Comparison of ENCODE assay signal across 10 cellular contexts in the genomic region with DNA sequence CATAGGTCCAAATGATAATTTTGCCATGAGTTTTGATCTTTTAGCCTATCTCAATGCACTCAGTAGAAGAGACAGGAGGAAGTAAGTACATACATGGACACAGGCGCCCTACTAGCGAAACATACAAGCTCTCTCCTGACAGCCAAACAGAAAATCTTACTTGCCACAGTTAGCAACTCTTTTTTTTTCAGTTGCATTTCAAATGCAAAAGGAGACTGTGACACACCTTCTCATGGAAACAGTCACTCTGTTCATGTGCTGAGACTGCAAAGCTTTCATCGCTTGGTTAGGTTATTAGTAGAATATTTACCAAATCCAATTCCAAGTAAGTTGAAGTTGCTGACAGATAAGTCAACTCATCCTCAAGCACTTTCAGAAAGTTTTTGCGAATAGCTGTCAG.
DNase-seq lines count a peak whose midpoint lies in the region; ATAC-seq, FAIRE-seq and TF ChIP-seq lines count a peak whose summit lies in the region.
"Had no signal": no experiment of that assay in that cellular context is flagged by ENCODE, and none has a peak within 500 bp of the region (broad histone marks: within the 10 kb centered on the region; RNA-seq: fewer than 3 reads in every experiment).

No MANE protein-coding gene starts in this region.

- 0 out of 2 replicates have a peak overlapping the region, but pooled peaks have one; percentile 22 for H3K4me2 ChIP-seq in OCI-LY7 (ENCODE audit: low read length)

- H3K9me3 ChIP-seq in OCI-LY7 (ENCODE audit: low read length) (no peaks in the 10 kb centered on the region), small intestine (ENCODE audit: control insufficient read depth, low read depth) (no peaks in the 10 kb centered on the region)

- WGBS in small intestine, 3 donors, result 77 to 88% (median 80%) methylated on average over 4 of the region's 4 CpGs

- H3K27ac ChIP-seq in OCI-LY7 (ENCODE audit: low read depth, low read length, poor library complexity, severe bottlenecking) (no peak overlapping the region), small intestine (ENCODE audit: low read depth in 1 of 2, low read length in 1 of 2) (no peak overlapping the region), coronary artery (no peak overlapping the region)

- peaks cover 8% of the 10 kb centered on the region; the same call in 1 of the 2 replicates for H4K20me1 ChIP-seq in OCI-LY7 (ENCODE audit: insufficient read depth, low read length)

- 0 out of 2 replicates have a peak, but pooled peaks cover 3% of the 10 kb centered on the region for H3K36me3 ChIP-seq in OCI-LY7 (ENCODE audit: insufficient read depth, low read length)
- no peaks in the 10 kb centered on the region for H3K36me3 ChIP-seq in small intestine (ENCODE audit: control insufficient read depth in 2 of 2, insufficient read depth in 2 of 2, low read length in 2 of 2)

- FAIRE-seq in small intestine (lab: Jason Lieb, UNC), result no peak
- FAIRE-seq: endometrium had no signal

- no peak for TF ChIP-seq CTCF in OCI-LY7 (conservative IDR thresholded peaks at IDR 0.05; ENCODE audit: low read length)
- TF ChIP-seq CTCF in coronary artery (IDR thresholded peaks at IDR 0.05), result no peak

- intact Hi-C loops in OCI-LY7 (cut with micrococcal nuclease; ENCODE audit: unreplicated experiment), result no loop called here

- CTCF ChIA-PET in OCI-LY7 (lab: Charles Lee; ENCODE audit: unreplicated experiment), result no interaction called here

- ATAC-seq in HG02763 (IDR thresholded peaks at IDR 0.05; ENCODE audit: unreplicated experiment), result peak; percentile 14
- ATAC-seq in stimulated activated memory B cell treated with anti-CD40 and anti-IgM and Interleukin-4, amounts not matched to agents 10 μg/mL and 1 μg/mL and 100 μg/mL, for 72 hours, result peak; percentile 74

- H3K36me3 Mint-ChIP-seq in activated T-cell treated with anti-CD3 and anti-CD28 coated beads, Interleukin-2, amount 50 U/mL, for 24 hours (ENCODE audit: low read depth), result peaks cover 17% of the 10 kb centered on the region
- no peaks in the 10 kb centered on the region for H3K36me3 Mint-ChIP-seq in stimulated activated memory B cell treated with anti-CD40 and anti-IgM and Interleukin-4, amounts not matched to agents 10 μg/mL and 1 μg/mL and 100 μg/mL, for 72 hours

- peak overlapping the region; percentile 99 for H3K27ac Mint-ChIP-seq in activated T-cell treated with anti-CD3 and anti-CD28 coated beads, Interleukin-2, amount 50 U/mL, for 24 hours
- H3K27ac Mint-ChIP-seq in stimulated activated memory B cell treated with anti-CD40 and anti-IgM and Interleukin-4, amounts not matched to agents 10 μg/mL and 1 μg/mL and 100 μg/mL, for 72 hours, result peak overlapping the region; percentile 93

- no TSS peak for BruUV-seq in OCI-LY7 (replicated peaks; lab: Mats Ljungman, UMichigan)

- H3K9me2 ChIP-seq in OCI-LY7 (ENCODE audit: insufficient read depth, low read length), result no peaks in the 10 kb centered on the region

- no peaks in the 10 kb centered on the region for H3K9me3 Mint-ChIP-seq in activated T-cell treated with anti-CD3 and anti-CD28 coated beads, Interleukin-2, amount 50 U/mL, for 24 hours
- H3K9me3 Mint-ChIP-seq in stimulated activated memory B cell treated with anti-CD40 and anti-IgM and Interleukin-4, amounts not matched to agents 10 μg/mL and 1 μg/mL and 100 μg/mL, for 72 hours, result no peaks in the 10 kb centered on the region

- no peak overlapping the region for H3K4me3 ChIP-seq in OCI-LY7 (ENCODE audit: low read depth, low read length, poor library complexity, severe bottlenecking)
- no peak overlapping the region for H3K4me3 ChIP-seq in small intestine (ENCODE audit: low read depth in 1 of 2, low read length in 2 of 2)
- no peak overlapping the region for H3K4me3 ChIP-seq in coronary artery

- peak overlapping the region; percentile 61 for H3K4me3 Mint-ChIP-seq in activated T-cell treated with anti-CD3 and anti-CD28 coated beads, Interleukin-2, amount 50 U/mL, for 24 hours
- peak overlapping the region; percentile 73 for H3K4me3 Mint-ChIP-seq in stimulated activated memory B cell treated with anti-CD40 and anti-IgM and Interleukin-4, amounts not matched to agents 10 μg/mL and 1 μg/mL and 100 μg/mL, for 72 hours

- H3K4me1 ChIP-seq in OCI-LY7 (ENCODE audit: insufficient read depth, low read length, poor library complexity, severe bottlenecking) (peaks cover 36% of the 10 kb centered on the region), small intestine (ENCODE audit: control insufficient read depth in 2 of 2, insufficient read depth in 1 of 2, low read depth in 1 of 2, low read length in 1 of 2) (peaks cover 0 to 2% of the 10 kb centered on the region in 2 donors)

- H3K4me1 Mint-ChIP-seq in activated T-cell treated with anti-CD3 and anti-CD28 coated beads, Interleukin-2, amount 50 U/mL, for 24 hours (ENCODE audit: low read depth), result peaks cover 92% of the 10 kb centered on the region
- peaks cover 74% of the 10 kb centered on the region for H3K4me1 Mint-ChIP-seq in stimulated activated memory B cell treated with anti-CD40 and anti-IgM and Interleukin-4, amounts not matched to agents 10 μg/mL and 1 μg/mL and 100 μg/mL, for 72 hours

- POLR2A ChIA-PET in OCI-LY7 (lab: Charles Lee), result interaction anchor here (1.0 to 1.7 kb wide), 3 partner anchors 9 to 218 kb away, joined by 3 to 6 read pairs (median 4); no protein-coding TSS in a partner anchor

- no peak overlapping the region for H2AFZ ChIP-seq in OCI-LY7 (ENCODE audit: low read length)

- no peaks in the 10 kb centered on the region; the same call in 1 of the 2 replicates for H3K79me2 ChIP-seq in OCI-LY7 (ENCODE audit: insufficient read depth, low read depth, low read length)

- H3K27me3 ChIP-seq in small intestine (ENCODE audit: control insufficient read depth in 2 of 2, insufficient read depth in 2 of 2, low read length in 2 of 2), result no peaks in the 10 kb centered on the region

- no peak for DNase-seq in activated T-cell treated with anti-CD3 and anti-CD28 coated beads, Interleukin-2, amount 50 U/mL, for 24 hours
- DNase-seq in activated T-cell treated with anti-CD3 and anti-CD28 coated beads for 4 hours (no peak), OCI-LY7 (ENCODE audit: low spot score) (no peak), small intestine (no peak), coronary artery (ENCODE audit: low spot score) (no peak), NOMO-1 treated with DMSO at 0.1 percent for 48 hours (lab: John Stamatoyannopoulos, UW; ENCODE audit: unreplicated experiment) (no peak)
- DNase-seq: KBM-7 had no signal

- no peaks in the 10 kb centered on the region for H3K27me3 Mint-ChIP-seq in activated T-cell treated with anti-CD3 and anti-CD28 coated beads, Interleukin-2, amount 50 U/mL, for 24 hours
- H3K27me3 Mint-ChIP-seq in stimulated activated memory B cell treated with anti-CD40 and anti-IgM and Interleukin-4, amounts not matched to agents 10 μg/mL and 1 μg/mL and 100 μg/mL, for 72 hours, result no peaks in the 10 kb centered on the region
